ENCODE assay signal across 23 cellular contexts in the genomic region with DNA sequence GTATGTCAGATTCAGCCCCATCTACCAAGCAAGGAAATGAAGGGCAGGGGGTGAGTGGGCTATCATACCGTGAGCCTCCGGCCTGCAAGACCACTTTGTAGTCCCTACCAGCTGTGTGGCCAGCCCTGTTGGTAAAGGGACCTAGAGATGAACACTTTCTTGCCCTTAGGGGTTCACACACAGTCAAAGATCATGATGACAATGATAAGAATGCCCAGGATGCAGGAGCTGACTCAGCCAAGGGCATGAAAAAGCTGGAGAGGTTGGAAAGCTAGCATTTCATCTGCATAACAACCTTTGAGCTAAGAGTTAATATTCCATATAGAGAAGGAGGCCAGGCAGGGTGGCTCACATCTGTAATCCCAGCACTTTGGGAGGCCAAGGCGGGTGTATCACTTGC.
"Had no signal": no experiment of that assay in that cellular context is flagged by ENCODE, and none has a peak within 500 bp of the region (broad histone marks: within the 10 kb centered on the region; RNA-seq: fewer than 3 reads in every experiment).

No MANE protein-coding gene starts in this region.

- FAIRE-seq: endothelial cell of umbilical vein had no signal

- H3K9me3 ChIP-seq: left lung, spleen, thyroid gland, uterus had no signal

- H3K4me1 ChIP-seq: left lung, uterus had no signal

- H3K9me3 Mint-ChIP-seq: activated naive CD8-positive, alpha-beta T cell treated with anti-CD3 and anti-CD28 coated beads for 36 hours; activated T-helper 1 cell treated with anti-CD3 and anti-CD28 coated beads, Interleukin-12 subunit alpha, Interleukin-12 subunit beta, Interleukin-2, Interleukin-4 antibody, amounts not matched to agents 30 ng/mL and 10 ng/mL and 1 ng/mL, durations not matched to agents 14 hours and 24 hours and 36 hours; dendritic cell treated with granulocyte-macrophage colony-stimulating factor and Interleukin-4, amounts not matched to agents 40 ng/mL and 50 ng/mL, for 4 days; nephron; T-helper 1 cell treated with Interleukin-12 subunit alpha and Interleukin-12 subunit beta and Interleukin-4 antibody, amounts not matched to agents 30 μg/mL and 1 μg/mL, for 36 hours had no signal

- H3K27ac ChIP-seq: cardiac muscle cell, left lung, spleen, thyroid gland, uterus had no signal

- H3K4me3 Mint-ChIP-seq: activated naive CD8-positive, alpha-beta T cell treated with anti-CD3 and anti-CD28 coated beads for 36 hours; activated T-helper 1 cell treated with anti-CD3 and anti-CD28 coated beads, Interleukin-12 subunit alpha, Interleukin-12 subunit beta, Interleukin-2, Interleukin-4 antibody, amounts not matched to agents 30 ng/mL and 10 ng/mL and 1 ng/mL, durations not matched to agents 14 hours and 24 hours and 36 hours; dendritic cell treated with granulocyte-macrophage colony-stimulating factor and Interleukin-4, amounts not matched to agents 40 ng/mL and 50 ng/mL, for 4 days; nephron; T-helper 1 cell treated with Interleukin-12 subunit alpha and Interleukin-12 subunit beta and Interleukin-4 antibody, amounts not matched to agents 30 μg/mL and 1 μg/mL, for 36 hours had no signal

- H3K36me3 ChIP-seq: uterus had no signal

- H3K36me3 Mint-ChIP-seq: activated naive CD8-positive, alpha-beta T cell treated with anti-CD3 and anti-CD28 coated beads for 36 hours had no signal

- H3K27ac Mint-ChIP-seq: activated naive CD8-positive, alpha-beta T cell treated with anti-CD3 and anti-CD28 coated beads for 36 hours; activated T-helper 1 cell treated with anti-CD3 and anti-CD28 coated beads, Interleukin-12 subunit alpha, Interleukin-12 subunit beta, Interleukin-2, Interleukin-4 antibody, amounts not matched to agents 30 ng/mL and 10 ng/mL and 1 ng/mL, durations not matched to agents 14 hours and 24 hours and 36 hours; dendritic cell treated with granulocyte-macrophage colony-stimulating factor and Interleukin-4, amounts not matched to agents 40 ng/mL and 50 ng/mL, for 4 days; nephron; T-helper 1 cell treated with Interleukin-12 subunit alpha and Interleukin-12 subunit beta and Interleukin-4 antibody, amounts not matched to agents 30 μg/mL and 1 μg/mL, for 36 hours had no signal

- H3K27me3 Mint-ChIP-seq: activated naive CD8-positive, alpha-beta T cell treated with anti-CD3 and anti-CD28 coated beads for 36 hours; dendritic cell treated with granulocyte-macrophage colony-stimulating factor and Interleukin-4, amounts not matched to agents 40 ng/mL and 50 ng/mL, for 4 days had no signal

- DNase-seq: activated CD4-positive, alpha-beta T cell treated with anti-CD3 and anti-CD28 coated beads, Interleukin-2, amount 50 U/mL, for 4 hours; activated CD4-positive, CD25-positive, alpha-beta regulatory T cell treated with anti-CD3 and anti-CD28 coated beads, Interleukin-2, amount 50 U/mL, for 72 hours; activated gamma-delta T cell treated with Interleukin-2 at 50 U/mL for 16 hours; activated naive CD8-positive, alpha-beta T cell treated with anti-CD3 and anti-CD28 coated beads for 36 hours; amniotic stem cell; effector CD8-positive, alpha-beta T cell; foreskin melanocyte; hypothalamus; islet precursor cell; left lung; midbrain; nucleus accumbens; stimulated activated naive CD4-positive, alpha-beta T cell treated with Interleukin-2 at 50 U/mL for 16 hours; thyroid gland; uterus had no signal

- H3K27me3 ChIP-seq: cardiac muscle cell, left lung, spleen, thyroid gland, uterus had no signal

- ATAC-seq: left lung, sciatic nerve had no signal

- H3K4me3 ChIP-seq: cardiac muscle cell, left lung, spleen, thyroid gland, uterus had no signal
